Comparison of ENCODE assay signal across 10 cellular contexts in the genomic region with DNA sequence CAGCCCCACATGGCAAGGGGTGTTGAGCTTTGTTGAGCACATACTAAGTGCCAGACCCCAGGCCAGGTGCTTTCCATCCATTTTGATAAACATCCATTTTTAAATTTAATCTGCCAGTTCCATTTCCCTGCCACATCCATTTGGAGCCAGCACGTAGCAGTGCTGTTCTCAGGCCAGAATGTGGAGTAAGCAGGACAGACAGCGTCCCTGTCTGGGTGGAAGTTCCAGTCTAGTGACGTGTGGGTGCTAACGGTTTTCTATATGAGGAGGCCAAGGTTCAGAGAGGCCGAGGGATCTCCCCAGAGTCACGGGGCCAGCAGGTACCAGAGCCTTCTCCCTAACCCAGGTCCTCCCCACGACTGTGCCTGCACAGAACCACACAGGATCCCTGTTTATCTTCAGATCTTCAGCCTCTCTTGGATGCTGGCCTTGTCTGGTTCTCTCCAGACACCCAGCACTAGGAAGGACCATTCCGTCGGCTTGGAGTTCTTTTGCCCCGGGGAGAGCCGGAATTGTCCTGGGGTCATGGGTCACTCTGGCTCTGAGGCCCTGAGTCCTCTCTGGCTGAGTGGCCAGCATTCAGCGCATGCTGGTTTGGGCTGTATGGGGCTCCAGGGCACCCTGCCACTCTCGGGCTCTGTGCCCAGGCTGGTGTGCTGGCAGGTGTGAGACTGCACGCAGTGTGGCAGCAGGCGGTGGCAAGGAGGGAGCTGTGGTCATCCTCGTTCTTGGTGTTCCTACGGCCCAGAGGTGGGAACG.
DNase-seq lines count a peak whose midpoint lies in the region; ATAC-seq and TF ChIP-seq lines count a peak whose summit lies in the region.
"Had no signal": no experiment of that assay in that cellular context is flagged by ENCODE, and none has a peak within 500 bp of the region (broad histone marks: within the 10 kb centered on the region; RNA-seq: fewer than 3 reads in every experiment).

No MANE protein-coding gene starts in this region.

- H3K36me3 ChIP-seq in liver (ENCODE audit: control insufficient read depth in 4 of 4, insufficient read depth in 3 of 4, low read depth in 1 of 4, low read length in 3 of 4): peaks cover 0 to 1% (median 0%) of the 10 kb centered on the region in 4 donors
- H3K36me3 ChIP-seq in suprapubic skin: peaks cover 6% of the 10 kb centered on the region

- H3K36me3 Mint-ChIP-seq in chondrocyte (ENCODE audit: low read depth): peaks cover 2% of the 10 kb centered on the region
- H3K36me3 Mint-ChIP-seq in activated naive CD4-positive, alpha-beta T cell treated with anti-CD3 and anti-CD28 coated beads, Interleukin-2, amount 10 ng/mL, durations not matched to agents 7 days and 5 days: peaks cover 2% of the 10 kb centered on the region

- H3K9me3 ChIP-seq in liver (ENCODE audit: control insufficient read depth in 4 of 4, low read length in 3 of 4): no peaks in the 10 kb centered on the region
- H3K9me3 ChIP-seq in suprapubic skin: no peaks in the 10 kb centered on the region

- TF ChIP-seq RAD21 in liver (IDR thresholded peaks at IDR 0.05): no peak

- TF ChIP-seq CTCF in chondrocyte (IDR thresholded peaks at IDR 0.05) (no peak), liver (IDR thresholded peaks at IDR 0.05; ENCODE audit: low read depth, low read length, missing input control) (no peak), suprapubic skin (IDR thresholded peaks at IDR 0.05) (no peak)

- no peaks in the 10 kb centered on the region for H3K27me3 Mint-ChIP-seq in chondrocyte (ENCODE audit: low read depth)
- H3K27me3 Mint-ChIP-seq in activated naive CD4-positive, alpha-beta T cell treated with anti-CD3 and anti-CD28 coated beads, Interleukin-2, amount 10 ng/mL, durations not matched to agents 7 days and 5 days: no peaks in the 10 kb centered on the region

- no peak for TF ChIP-seq POLR2A in suprapubic skin (IDR thresholded peaks at IDR 0.05)

- whole genome bisulfite sequencing in liver: 63% methylated on average over 18 of the region's 18 CpGs
- WGBS in suprapubic skin: 28% methylated on average over 5 of the region's 18 CpGs

- H3K4me1 ChIP-seq in liver (ENCODE audit: control insufficient read depth in 4 of 4, insufficient read depth in 4 of 4, low read length in 3 of 4) (peaks cover 42 to 78% (median 71%) of the 10 kb centered on the region in 4 donors), suprapubic skin (peaks cover 100% of the 10 kb centered on the region)

- DNase-seq in HT-29 (ENCODE audit: low spot score) (peak; percentile 59), chondrocyte (ENCODE audit: low spot score) (peak; percentile 78), suprapubic skin (ENCODE audit: low spot score in 2 of 2) (peak; percentile 69 to 78), COLO829 (ENCODE audit: low spot score) (no peak)
- no peak for DNase-seq in activated naive CD4-positive, alpha-beta T cell treated with anti-CD3 and anti-CD28 coated beads, Interleukin-2, amount 10 ng/mL, durations not matched to agents 7 days and 5 days
- DNase-seq: EL, NCI-H2081 treated with DMSO at 0.1 percent for 48 hours had no signal

- no peak overlapping the region for H3K4me3 ChIP-seq in liver (ENCODE audit: low read depth in 1 of 3, low read length in 3 of 3)
- H3K4me3 ChIP-seq in suprapubic skin: peak overlapping the region; percentile 79

- no peak for TF ChIP-seq EP300 in suprapubic skin (IDR thresholded peaks at IDR 0.05)

- H3K4me3 Mint-ChIP-seq in chondrocyte (ENCODE audit: unreplicated experiment): no peak overlapping the region
- no peak overlapping the region for H3K4me3 Mint-ChIP-seq in activated naive CD4-positive, alpha-beta T cell treated with anti-CD3 and anti-CD28 coated beads, Interleukin-2, amount 10 ng/mL, durations not matched to agents 7 days and 5 days

- CTCF ChIA-PET in activated naive CD4-positive, alpha-beta T cell treated with anti-CD3 and anti-CD28 coated beads, Interleukin-2, amount 10 ng/mL, durations not matched to agents 7 days and 5 days (lab: Charles Lee): no interaction called here

- no peaks in the 10 kb centered on the region for H3K9me3 Mint-ChIP-seq in chondrocyte (ENCODE audit: low read depth)
- H3K9me3 Mint-ChIP-seq in activated naive CD4-positive, alpha-beta T cell treated with anti-CD3 and anti-CD28 coated beads, Interleukin-2, amount 10 ng/mL, durations not matched to agents 7 days and 5 days: no peaks in the 10 kb centered on the region

- H3K27ac ChIP-seq in liver (ENCODE audit: low read depth in 1 of 2, low read length in 2 of 2): peak overlapping the region; percentile 80 to 96
- H3K27ac ChIP-seq in suprapubic skin: peak overlapping the region; percentile 98

- H3K9ac ChIP-seq in liver (ENCODE audit: low read depth in 1 of 2, low read length in 2 of 2): no peak overlapping the region

- ATAC-seq in GM19395 (IDR thresholded peaks at IDR 0.05; ENCODE audit: unreplicated experiment) (no peak), HG03159 (IDR thresholded peaks at IDR 0.05; ENCODE audit: unreplicated experiment) (no peak)

- peak overlapping the region; percentile 76 for H3K27ac Mint-ChIP-seq in chondrocyte (ENCODE audit: unreplicated experiment)
- no peak overlapping the region for H3K27ac Mint-ChIP-seq in activated naive CD4-positive, alpha-beta T cell treated with anti-CD3 and anti-CD28 coated beads, Interleukin-2, amount 10 ng/mL, durations not matched to agents 7 days and 5 days

- H3K27me3 ChIP-seq in liver (ENCODE audit: control insufficient read depth in 4 of 4, insufficient read depth in 4 of 4, low read length in 3 of 4): no peaks in the 10 kb centered on the region
- no peaks in the 10 kb centered on the region for H3K27me3 ChIP-seq in suprapubic skin

- peaks cover 64% of the 10 kb centered on the region for H3K4me1 Mint-ChIP-seq in chondrocyte (ENCODE audit: low read depth)
- peaks cover 13% of the 10 kb centered on the region for H3K4me1 Mint-ChIP-seq in activated naive CD4-positive, alpha-beta T cell treated with anti-CD3 and anti-CD28 coated beads, Interleukin-2, amount 10 ng/mL, durations not matched to agents 7 days and 5 days

TF ChIP-seq in liver, 16 proteins besides CTCF, POLR2A, EP300 and RAD21:
- peak in 1 of 2 donors; percentile 68 for TF ChIP-seq HNF4A (conservative IDR thresholded peaks at IDR 0.05)
- TF ChIP-seq, protein P1, sequence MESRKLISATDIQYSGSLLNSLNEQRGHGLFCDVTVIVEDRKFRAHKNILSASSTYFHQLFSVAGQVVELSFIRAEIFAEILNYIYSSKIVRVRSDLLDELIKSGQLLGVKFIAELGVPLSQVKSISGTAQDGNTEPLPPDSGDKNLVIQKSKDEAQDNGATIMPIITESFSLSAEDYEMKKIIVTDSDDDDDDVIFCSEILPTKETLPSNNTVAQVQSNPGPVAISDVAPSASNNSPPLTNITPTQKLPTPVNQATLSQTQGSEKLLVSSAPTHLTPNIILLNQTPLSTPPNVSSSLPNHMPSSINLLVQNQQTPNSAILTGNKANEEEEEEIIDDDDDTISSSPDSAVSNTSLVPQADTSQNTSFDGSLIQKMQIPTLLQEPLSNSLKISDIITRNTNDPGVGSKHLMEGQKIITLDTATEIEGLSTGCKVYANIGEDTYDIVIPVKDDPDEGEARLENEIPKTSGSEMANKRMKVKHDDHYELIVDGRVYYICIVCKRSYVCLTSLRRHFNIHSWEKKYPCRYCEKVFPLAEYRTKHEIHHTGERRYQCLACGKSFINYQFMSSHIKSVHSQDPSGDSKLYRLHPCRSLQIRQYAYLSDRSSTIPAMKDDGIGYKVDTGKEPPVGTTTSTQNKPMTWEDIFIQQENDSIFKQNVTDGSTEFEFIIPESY (IDR thresholded peaks at IDR 0.05): no peak

Comparison
In these comparisons a context has a peak if more than half of its experiments do, and no peak if none do; other contexts are left out.
1. DNase-seq: peak in HT-29 (single experiment), chondrocyte (single experiment) and suprapubic skin (2 of 2); none in COLO829 (single experiment) and activated naive CD4-positive, alpha-beta T cell treated with anti-CD3 and anti-CD28 coated beads, Interleukin-2, amount 10 ng/mL, durations not matched to agents 7 days and 5 days (single experiment).